8 cellular contexts compared by ENCODE assay signal in the genomic region with DNA sequence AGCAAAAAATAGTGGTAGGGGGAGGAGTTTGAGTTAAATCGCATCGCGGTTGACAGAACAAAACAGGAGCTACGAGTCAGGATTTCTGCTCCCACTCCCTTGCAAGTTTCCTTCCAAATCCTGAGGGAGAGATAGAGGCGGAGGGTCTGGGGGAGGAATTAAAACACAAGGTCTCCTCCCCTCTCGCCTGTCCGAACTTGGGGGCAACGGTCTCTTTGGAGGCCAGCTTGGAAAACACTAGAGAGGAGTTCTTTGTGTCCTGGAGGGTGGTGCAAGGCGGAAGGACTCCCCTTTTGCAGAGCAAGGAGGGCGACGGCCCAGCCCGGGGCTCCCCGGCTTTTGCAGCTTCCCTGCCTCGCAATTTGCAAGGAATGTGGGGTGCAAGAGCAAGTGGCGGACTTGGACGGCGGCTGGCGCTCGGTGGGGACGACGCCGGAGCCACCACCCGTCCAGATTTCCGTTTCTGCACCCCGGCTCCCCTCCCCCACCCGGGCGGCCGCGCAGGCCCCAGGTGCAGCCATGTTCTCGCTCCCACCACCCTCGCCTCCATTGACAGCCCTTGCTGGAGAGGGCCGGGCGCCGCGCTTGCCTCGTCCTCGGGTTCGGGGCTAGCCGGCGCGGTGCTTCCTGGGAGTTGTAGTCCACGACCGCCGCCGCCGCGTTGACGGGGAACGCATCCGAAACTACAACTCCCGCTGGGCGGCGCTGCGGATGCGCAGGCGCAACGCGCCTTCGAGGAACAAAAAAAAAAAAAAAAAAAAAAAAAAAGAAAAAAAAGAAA. TPM values are rescaled to one million over a fixed set of nuclear protein-coding genes. Genes with fewer than 3 reads are reported as not detected.
A peak's percentile ranks its signal among the peaks of the same experiment; 100 is the strongest.
DNase-seq lines count a peak whose midpoint lies in the region; ATAC-seq, FAIRE-seq and TF ChIP-seq lines count a peak whose summit lies in the region.

No MANE protein-coding gene starts in this region.

- H3K27me3 Mint-ChIP-seq in H9 (ENCODE audit: low read depth): no peaks in the 10 kb centered on the region
- no peaks in the 10 kb centered on the region for H3K27me3 Mint-ChIP-seq in neural crest cell (ENCODE audit: low read depth)
- H3K27me3 Mint-ChIP-seq in stimulated activated naive CD8-positive, alpha-beta T cell treated with anti-CD3 and anti-CD28 coated beads, Interleukin-15, amount 100 ng/mL, for 72 hours: no peaks in the 10 kb centered on the region

- peak overlapping the region; percentile 52 for H3K14ac ChIP-seq in H9 (ENCODE audit: insufficient read depth, low read length)

- peak overlapping the region; percentile 36 for H2BK5ac ChIP-seq in H9 (ENCODE audit: insufficient read length, low read length)

- peak overlapping the region; percentile 86 for H3T11ph ChIP-seq in H9 (ENCODE audit: low read length)

- H3K27ac Mint-ChIP-seq in H9 (peak overlapping the region; percentile 99 to 100 (median 99)), neural crest cell (ENCODE audit: unreplicated experiment) (peak overlapping the region; percentile 98)
- H3K27ac Mint-ChIP-seq in stimulated activated naive CD8-positive, alpha-beta T cell treated with anti-CD3 and anti-CD28 coated beads, Interleukin-15, amount 100 ng/mL, for 72 hours: peak overlapping the region; percentile 100

- peak overlapping the region; percentile 79 to 94 for H3K4me3 Mint-ChIP-seq in H9
- peak overlapping the region; percentile 94 for H3K4me3 Mint-ChIP-seq in neural crest cell
- H3K4me3 Mint-ChIP-seq in stimulated activated naive CD8-positive, alpha-beta T cell treated with anti-CD3 and anti-CD28 coated beads, Interleukin-15, amount 100 ng/mL, for 72 hours: peak overlapping the region; percentile 83 to 97

- TF ChIP-seq CTCF in H9 (conservative IDR thresholded peaks at IDR 0.05): no peak
- peak; percentile 24 for TF ChIP-seq CTCF in fibroblast of villous mesenchyme (IDR thresholded peaks at IDR 0.05; ENCODE audit: insufficient read depth, low read depth, low read length)
- peak; percentile 11 for TF ChIP-seq CTCF in neural crest cell (conservative IDR thresholded peaks at IDR 0.05)

- H3K79me2 ChIP-seq in H9 (ENCODE audit: insufficient read depth, low read length): peaks cover 14% of the 10 kb centered on the region; the same call in 1 of the 2 replicates

- H3K36me3 ChIP-seq in MG63: peaks cover 14% of the 10 kb centered on the region

- H3K9me3 ChIP-seq in H9 (ENCODE audit: control insufficient read depth, low read depth, low read length): no peaks in the 10 kb centered on the region
- no peaks in the 10 kb centered on the region for H3K9me3 ChIP-seq in MG63

- no peak overlapping the region for H4K5ac ChIP-seq in H9 (ENCODE audit: insufficient read length, low read depth, low read length)

- H3K4ac ChIP-seq in H9 (ENCODE audit: low read depth, low read length): no peak overlapping the region; the same call in 1 of the 2 replicates

- no CpG with 5 or more reads among the region's 59 CpGs for WGBS in H9 (ENCODE audit: extremely low coverage, insufficient read length, low lambda C conversion rate)

- H3K23me2 ChIP-seq in H9 (ENCODE audit: insufficient read length, low read depth, low read length, poor library complexity, severe bottlenecking): peaks cover 12% of the 10 kb centered on the region

- H4K91ac ChIP-seq in H9 (ENCODE audit: insufficient read length, low read depth, low read length): no peak overlapping the region

- no peaks in the 10 kb centered on the region for H3K27me3 ChIP-seq in H9 (ENCODE audit: insufficient read depth, low read length)
- no peaks in the 10 kb centered on the region for H3K27me3 ChIP-seq in MG63

- H3K4me1 ChIP-seq in H9 (ENCODE audit: insufficient read depth, low read length): peaks cover 4% of the 10 kb centered on the region; the same call in 1 of the 2 replicates

- H4K20me1 ChIP-seq in H9 (ENCODE audit: control insufficient read depth, insufficient read depth, insufficient read length): no peaks in the 10 kb centered on the region

- peak overlapping the region; percentile 64 for H3K4me3 ChIP-seq in MG63
- H3K4me3 ChIP-seq in fibroblast of villous mesenchyme (ENCODE audit: low read depth, low read length): peak overlapping the region; percentile 76

- no peak overlapping the region for H2AFZ ChIP-seq in H9 (ENCODE audit: low read length)

- no peak overlapping the region for H4K8ac ChIP-seq in H9 (replicated peaks; ENCODE audit: insufficient read length, low read depth, low read length)

- no peak overlapping the region for H2BK15ac ChIP-seq in H9 (ENCODE audit: low read depth, low read length)

- H3K36me3 Mint-ChIP-seq in H9 (ENCODE audit: insufficient read depth in 1 of 3, low read depth in 3 of 3): peaks cover 8 to 28% (median 16%) of the 10 kb centered on the region in 3 experiments
- H3K36me3 Mint-ChIP-seq in neural crest cell (ENCODE audit: low read depth): peaks cover 7% of the 10 kb centered on the region

- H3K9ac ChIP-seq in H9 (ENCODE audit: extremely low read depth, insufficient read length, low read length): peak overlapping the region; percentile 45

- peak overlapping the region; percentile 82 for H3K56ac ChIP-seq in H9 (ENCODE audit: insufficient read length, low read depth, low read length)

- peak overlapping the region; percentile 95 for H3K27ac ChIP-seq in H9 (ENCODE audit: insufficient read length, low read depth, low read length)

- FAIRE-seq in G401.6 (lab: Jason Lieb, UNC): peak; percentile 39

- no peak overlapping the region for H3K23ac ChIP-seq in H9 (ENCODE audit: insufficient read length, low read depth, low read length)

- H3K18ac ChIP-seq in H9 (ENCODE audit: insufficient read length, low read depth, low read length): peak overlapping the region; percentile 29

- no peaks in the 10 kb centered on the region for H3K79me1 ChIP-seq in H9 (ENCODE audit: insufficient read depth, low read depth, low read length, poor library complexity, severe bottlenecking)

- peak; percentile 87 for ATAC-seq in stimulated activated naive CD8-positive, alpha-beta T cell treated with anti-CD3 and anti-CD28 coated beads, Interleukin-15, amount 100 ng/mL, for 72 hours

- no peak overlapping the region for H2AK5ac ChIP-seq in H9 (ENCODE audit: insufficient read length, low read length)

- H3K4me1 Mint-ChIP-seq in H9 (peaks cover 39 to 53% of the 10 kb centered on the region in 2 experiments), neural crest cell (peaks cover 47% of the 10 kb centered on the region)
- H3K4me1 Mint-ChIP-seq in stimulated activated naive CD8-positive, alpha-beta T cell treated with anti-CD3 and anti-CD28 coated beads, Interleukin-15, amount 100 ng/mL, for 72 hours: peaks cover 73% of the 10 kb centered on the region

- peak overlapping the region; percentile 91 for H2BK120ac ChIP-seq in H9 (ENCODE audit: low read depth, low read length, poor library complexity, severe bottlenecking)

- H2BK20ac ChIP-seq in H9 (ENCODE audit: low read depth, low read length, poor library complexity, severe bottlenecking): no peak overlapping the region

- no peaks in the 10 kb centered on the region; a peak in 1 of 5 replicates for H3K9me3 Mint-ChIP-seq in H9
- no peaks in the 10 kb centered on the region for H3K9me3 Mint-ChIP-seq in neural crest cell
- no peaks in the 10 kb centered on the region for H3K9me3 Mint-ChIP-seq in stimulated activated naive CD8-positive, alpha-beta T cell treated with anti-CD3 and anti-CD28 coated beads, Interleukin-15, amount 100 ng/mL, for 72 hours

- DNase-seq in H9 (peak; percentile 98), MG63 (peak; percentile 95), SHP77 (lab: John Stamatoyannopoulos, UW) (peak; percentile 92 to 96), activated gamma-delta T cell (lab: John Stamatoyannopoulos, UW) (peak; percentile 96), fibroblast of villous mesenchyme (ENCODE audit: low read depth) (peak; percentile 98), neural crest cell (ENCODE audit: low read depth, low spot score) (peak; percentile 99)
- peak; percentile 98 to 99 for DNase-seq in stimulated activated naive CD8-positive, alpha-beta T cell treated with anti-CD3 and anti-CD28 coated beads, Interleukin-15, amount 100 ng/mL, for 72 hours

- H3K4me2 ChIP-seq in H9 (ENCODE audit: insufficient read depth, insufficient read length, low read length): peak overlapping the region; percentile 87

- peak overlapping the region; percentile 77 for H2BK12ac ChIP-seq in H9 (ENCODE audit: insufficient read length, low read depth, low read length)

RNA-seq across cellular contexts. Expression of gene GTF2I, which starts 0.4 kb away (rescaled TPM):
- total RNA-seq in H9 (2021) (345 and 357 TPM in 2 replicates), fibroblast of villous mesenchyme (166 and 193 TPM in 2 replicates), neural crest cell (381 and 396 TPM in 2 replicates)
- 57.8 and 144 TPM in 2 replicates for total RNA-seq in MG63 (2014; rRNA removed; shearing (Covaris generic); ENCODE audit: low replicate concordance)

Comparison
In these comparisons a context has a peak if more than half of its experiments do, and no peak if none do; other contexts are left out.
1. Peak in every context shown above with its lines: DNase-seq, ATAC-seq, H3K4me3 ChIP-seq and H3K27ac ChIP-seq.